ENCODE assay signal across 26 cellular contexts in the genomic region with DNA sequence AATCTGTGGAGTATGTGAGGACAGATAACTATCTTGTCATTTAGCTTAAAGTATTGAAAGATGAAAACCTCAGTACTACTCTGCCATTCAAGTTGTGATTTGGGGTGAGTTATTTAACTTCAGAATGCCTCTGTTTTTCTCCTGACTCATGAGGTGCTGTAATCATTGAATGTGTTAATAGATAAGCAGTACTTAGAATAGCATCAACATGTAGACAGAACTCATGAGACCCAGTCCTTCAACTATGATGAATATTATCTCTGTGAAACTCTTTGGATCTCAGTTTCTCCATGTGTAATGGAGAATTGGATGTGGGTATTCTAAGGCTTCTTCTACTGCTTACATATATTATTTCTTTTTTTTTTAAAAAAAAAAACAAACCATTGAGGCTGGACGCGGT.
A peak's percentile ranks its signal among the peaks of the same experiment; 100 is the strongest.
DNase-seq lines count a peak whose midpoint lies in the region; ATAC-seq, FAIRE-seq and TF ChIP-seq lines count a peak whose summit lies in the region.
"Had no signal": no experiment of that assay in that cellular context is flagged by ENCODE, and none has a peak within 500 bp of the region (broad histone marks: within the 10 kb centered on the region; RNA-seq: fewer than 3 reads in every experiment).

No MANE protein-coding gene starts in this region.

- H3K27me3 ChIP-seq in heart right ventricle = no peaks in the 10 kb centered on the region
- no peaks in the 10 kb centered on the region for H3K27me3 ChIP-seq in astrocyte (ENCODE audit: insufficient read depth, low read length)
- H3K27me3 ChIP-seq: BE2C, BLaER1 had no signal

- H3K36me3 ChIP-seq in heart right ventricle (no peaks in the 10 kb centered on the region), astrocyte (ENCODE audit: insufficient read depth, low read length) (no peaks in the 10 kb centered on the region)
- H3K36me3 ChIP-seq: BE2C, BLaER1 had no signal

- intact Hi-C loops in left cardiac atrium (cut with DNase I) (loop anchor here in 1 of 2 donors (10.0 kb wide), 1 partner anchor 128 kb away; no protein-coding TSS in a partner anchor), heart right ventricle (cut with DNase I) (loop anchor here in 1 of 10 donors (5.0 kb wide), 1 partner anchor 255 kb away; no protein-coding TSS in a partner anchor), natural killer cell (cut with micrococcal nuclease) (no loop called here)

- no peaks in the 10 kb centered on the region for H4K20me1 ChIP-seq in astrocyte (ENCODE audit: insufficient read depth, low read length)
- H4K20me1 ChIP-seq: BLaER1 had no signal

- H3K4me3 ChIP-seq in heart right ventricle (no peak overlapping the region), astrocyte (ENCODE audit: insufficient read depth, low read depth, low read length) (no peak overlapping the region)
- H3K4me3 ChIP-seq: BLaER1 had no signal

- H3K9me3 Mint-ChIP-seq in natural killer cell (no peaks in the 10 kb centered on the region), astrocyte (ENCODE audit: unreplicated experiment) (no peaks in the 10 kb centered on the region)
- peaks cover 3% of the 10 kb centered on the region for H3K9me3 Mint-ChIP-seq in natural killer cell treated with Interleukin-12 subunit alpha and Interleukin-12 subunit beta and Interleukin-15 and Interleukin-18, amount 100 ng/mL, for 72 hours

- H3K27ac ChIP-seq in heart right ventricle (peak overlapping the region in 1 of 10 donors; percentile 21), astrocyte (ENCODE audit: low read depth, low read length) (no peak overlapping the region)
- H3K27ac ChIP-seq: BLaER1 had no signal

- H3K79me2 ChIP-seq in astrocyte (ENCODE audit: insufficient read depth, low read length) = no peaks in the 10 kb centered on the region

- no peaks in the 10 kb centered on the region for H3K36me3 Mint-ChIP-seq in natural killer cell
- no peaks in the 10 kb centered on the region for H3K36me3 Mint-ChIP-seq in natural killer cell treated with Interleukin-12 subunit alpha and Interleukin-12 subunit beta and Interleukin-15 and Interleukin-18, amount 100 ng/mL, for 72 hours
- no peaks in the 10 kb centered on the region for H3K36me3 Mint-ChIP-seq in astrocyte (ENCODE audit: low read depth, unreplicated experiment)
- H3K36me3 Mint-ChIP-seq: CD14-positive monocyte; CD4-positive, alpha-beta memory T cell; CD4-positive, CD25-positive, alpha-beta regulatory T cell; CD8-positive, alpha-beta memory T cell had no signal

- H3K27me3 Mint-ChIP-seq in natural killer cell (ENCODE audit: low read depth in 2 of 2) (no peaks in the 10 kb centered on the region), astrocyte (ENCODE audit: low read depth, unreplicated experiment) (no peaks in the 10 kb centered on the region)
- no peaks in the 10 kb centered on the region for H3K27me3 Mint-ChIP-seq in natural killer cell treated with Interleukin-12 subunit alpha and Interleukin-12 subunit beta and Interleukin-15 and Interleukin-18, amount 100 ng/mL, for 72 hours
- H3K27me3 Mint-ChIP-seq: CD4-positive, alpha-beta memory T cell; CD4-positive, CD25-positive, alpha-beta regulatory T cell; CD8-positive, alpha-beta memory T cell had no signal

- DNase-seq in left cardiac atrium (no peak), heart right ventricle (no peak), natural killer cell (no peak), astrocyte (ENCODE audit: low read depth) (peak; percentile 12), renal cortical epithelial cell (ENCODE audit: low read depth) (peak; percentile 43), COLO668 (lab: John Stamatoyannopoulos, UW; ENCODE audit: unreplicated experiment) (no peak)
- no peak for DNase-seq in natural killer cell treated with Interleukin-12 subunit alpha and Interleukin-12 subunit beta and Interleukin-15 and Interleukin-18, amount 100 ng/mL, for 72 hours (ENCODE audit: low spot score)
- DNase-seq in stimulated activated CD4-positive, alpha-beta T cell treated with anti-CD3 and anti-CD28 coated beads, Interleukin-12 subunit alpha, Interleukin-12 subunit beta, amount 100 ng/mL, for 4 hours = no peak
- DNase-seq: 8988T; ACHN; BE2C; C1 segment of cervical spinal cord; Caco-2; Calu3; CD4-positive, alpha-beta memory T cell; CD4-positive, CD25-positive, alpha-beta regulatory T cell; CD8-positive, alpha-beta memory T cell; DMS79 treated with DMSO at 0.1 percent for 48 hours; GF-D8 had no signal

- FAIRE-seq in astrocyte (lab: Jason Lieb, UNC) = no peak
- FAIRE-seq: A204.1, D721Med, G401.6, GM12891, GM19239 had no signal

- H3K4me1 Mint-ChIP-seq in natural killer cell = peaks cover 21 to 36% of the 10 kb centered on the region in 2 donors
- peaks cover 19 to 28% of the 10 kb centered on the region in 2 donors for H3K4me1 Mint-ChIP-seq in natural killer cell treated with Interleukin-12 subunit alpha and Interleukin-12 subunit beta and Interleukin-15 and Interleukin-18, amount 100 ng/mL, for 72 hours (ENCODE audit: low read depth in 2 of 2)
- H3K4me1 Mint-ChIP-seq in astrocyte (ENCODE audit: low read depth, unreplicated experiment) = no peaks in the 10 kb centered on the region
- H3K4me1 Mint-ChIP-seq: CD4-positive, CD25-positive, alpha-beta regulatory T cell; CD8-positive, alpha-beta memory T cell had no signal

- H3K4me1 ChIP-seq in heart right ventricle (peaks cover 0 to 6% (median 0%) of the 10 kb centered on the region in 9 donors), astrocyte (ENCODE audit: insufficient read depth, low read length) (no peaks in the 10 kb centered on the region)
- H3K4me1 ChIP-seq: BE2C, Caco-2 had no signal

- no peak overlapping the region for H3K4me2 ChIP-seq in astrocyte (ENCODE audit: low read length)

- WGBS in heart right ventricle, 2 donors = 99 to 100% methylated on average over 2 of the region's 2 CpGs

- no peak overlapping the region for H2AFZ ChIP-seq in astrocyte (ENCODE audit: low read depth, low read length)

- H3K27ac Mint-ChIP-seq in natural killer cell (peak overlapping the region; percentile 83 to 85), astrocyte (ENCODE audit: unreplicated experiment) (no peak overlapping the region)
- peak overlapping the region in 1 of 2 donors; percentile 81 for H3K27ac Mint-ChIP-seq in natural killer cell treated with Interleukin-12 subunit alpha and Interleukin-12 subunit beta and Interleukin-15 and Interleukin-18, amount 100 ng/mL, for 72 hours
- H3K27ac Mint-ChIP-seq: CD14-positive monocyte; CD4-positive, alpha-beta memory T cell; CD4-positive, CD25-positive, alpha-beta regulatory T cell had no signal

- H3K9me3 ChIP-seq in heart right ventricle (peaks cover 0 to 7% (median 0%) of the 10 kb centered on the region in 11 donors), astrocyte (ENCODE audit: insufficient read depth, low read depth, low read length) (no peaks in the 10 kb centered on the region)
- H3K9me3 ChIP-seq: BE2C, BLaER1, Caco-2 had no signal

- TF ChIP-seq CTCF in heart right ventricle (IDR thresholded peaks at IDR 0.05) = no peak
- TF ChIP-seq CTCF in natural killer cell (IDR thresholded peaks at IDR 0.05) = no peak
- TF ChIP-seq CTCF in astrocyte (IDR thresholded peaks at IDR 0.05; ENCODE audit: insufficient read depth, low read depth, low read length) = no peak

- ATAC-seq in left cardiac atrium = peak; percentile 35 to 69
- no peak for ATAC-seq in heart right ventricle
- no peak for ATAC-seq in natural killer cell
- no peak for ATAC-seq in natural killer cell treated with Interleukin-12 subunit alpha and Interleukin-12 subunit beta and Interleukin-15 and Interleukin-18, amount 100 ng/mL, for 72 hours

- H3K4me3 Mint-ChIP-seq in natural killer cell = peak overlapping the region; percentile 67
- H3K4me3 Mint-ChIP-seq in natural killer cell treated with Interleukin-12 subunit alpha and Interleukin-12 subunit beta and Interleukin-15 and Interleukin-18, amount 100 ng/mL, for 72 hours = no peak overlapping the region
- H3K4me3 Mint-ChIP-seq in astrocyte (ENCODE audit: unreplicated experiment) = no peak overlapping the region
- H3K4me3 Mint-ChIP-seq: CD14-positive monocyte; CD4-positive, alpha-beta memory T cell; CD4-positive, CD25-positive, alpha-beta regulatory T cell; CD8-positive, alpha-beta memory T cell had no signal

- no peak overlapping the region for H3K9ac ChIP-seq in astrocyte (ENCODE audit: low read length)
- H3K9ac ChIP-seq: BLaER1 had no signal

Comparison
In these comparisons a context has a peak if more than half of its experiments do, and no peak if none do; other contexts are left out.
1. ATAC-seq: peak in left cardiac atrium (2 of 2); none in heart right ventricle (0 of 8), natural killer cell (0 of 3) and natural killer cell treated with Interleukin-12 subunit alpha and Interleukin-12 subunit beta and Interleukin-15 and Interleukin-18, amount 100 ng/mL, for 72 hours (0 of 2).
2. DNase-seq: peak in astrocyte (single experiment) and renal cortical epithelial cell (single experiment); none in left cardiac atrium (single experiment), heart right ventricle (0 of 2), natural killer cell (single experiment), natural killer cell treated with Interleukin-12 subunit alpha and Interleukin-12 subunit beta and Interleukin-15 and Interleukin-18, amount 100 ng/mL, for 72 hours (single experiment), stimulated activated CD4-positive, alpha-beta T cell treated with anti-CD3 and anti-CD28 coated beads, Interleukin-12 subunit alpha, Interleukin-12 subunit beta, amount 100 ng/mL, for 4 hours (single experiment) and COLO668 (single experiment).